In genomic region chr14:76958975-76959710, GRCh38 we compare ENCODE assay signal across 8 cellular contexts.
A peak's percentile ranks its signal among the peaks of the same experiment; 100 is the strongest.
DNase-seq lines count a peak whose midpoint lies in the region; ATAC-seq, FAIRE-seq and TF ChIP-seq lines count a peak whose summit lies in the region.

No MANE protein-coding gene starts in this region.

- H3K4me3 ChIP-seq in BJ (ENCODE audit: low read depth, low read length) (no peak overlapping the region), spleen (no peak overlapping the region)

- 72 to 83% (median 82%) methylated on average over 7 to 8 of the region's 8 CpGs for WGBS in spleen, 5 donors

- peaks cover 46 to 100% (median 77%) of the 10 kb centered on the region in 6 donors for H3K4me1 ChIP-seq in spleen

- intact Hi-C loops in spleen (cut with DNase I; ENCODE audit: low total_unique reads): loop anchor here (5.0 kb wide), 1 partner anchor 68 kb away; the partner anchor contains the start of gene IRF2BPL

- H3K9me3 ChIP-seq in spleen: no peaks in the 10 kb centered on the region

- H3K36me3 ChIP-seq in BJ (ENCODE audit: control insufficient read depth, insufficient read depth, low read length) (no peaks in the 10 kb centered on the region), spleen (no peaks in the 10 kb centered on the region)

- POLR2A ChIA-PET in BJ (lab: Charles Lee): interaction anchor here (0.6 kb wide), 1 partner anchor 60 kb away, joined by 5 read pairs; no protein-coding TSS in a partner anchor

- H3K27ac ChIP-seq in epithelial cell of prostate (peak overlapping the region; percentile 96), spleen (peak overlapping the region in 6 of 8 donors; percentile 38 to 99 (median 68))

- no peak for ATAC-seq in GM21367 (IDR thresholded peaks at IDR 0.05; ENCODE audit: unreplicated experiment)
- no peak for ATAC-seq in HG03045 (IDR thresholded peaks at IDR 0.05; ENCODE audit: unreplicated experiment)

- CTCF ChIA-PET in BJ (lab: Yijun Ruan, JAX): interaction anchor here (0.6 to 3.7 kb wide), 3 partner anchors 46 to 83 kb away, joined by 3 to 11 read pairs (median 3); no protein-coding TSS in a partner anchor

- peak; percentile 66 for FAIRE-seq in GM19239 (lab: Jason Lieb, UNC)

- no peak for TF ChIP-seq CTCF in BJ (IDR thresholded peaks at IDR 0.05; ENCODE audit: insufficient read depth, low read depth, low read length)
- TF ChIP-seq CTCF in spleen (IDR thresholded peaks at IDR 0.05 in 8 of 11, conservative IDR thresholded peaks at IDR 0.05 in 3 of 11): no peak

- H3K27me3 ChIP-seq in BJ (ENCODE audit: control insufficient read depth, insufficient read depth, low read length): no peaks in the 10 kb centered on the region
- no peaks in the 10 kb centered on the region for H3K27me3 ChIP-seq in spleen (replicated peaks in 1 of 7)

- no peak for TF ChIP-seq POLR2A in spleen (IDR thresholded peaks at IDR 0.05)

- DNase-seq in BJ (ENCODE audit: low read depth) (peak; percentile 44), GM19239 (ENCODE audit: insufficient read length, low spot score) (no peak), MV-4-11 (lab: John Stamatoyannopoulos, UW) (peak; percentile 14), epithelial cell of prostate (ENCODE audit: low read depth, low spot score) (peak; percentile 73), spleen (no peak), NCI-H1048 (lab: John Stamatoyannopoulos, UW) (no peak)

Comparison
In these comparisons a context has a peak if more than half of its experiments do, and no peak if none do; other contexts are left out.
1. DNase-seq: peak in BJ (single experiment), MV-4-11 (single experiment) and epithelial cell of prostate (single experiment); none in GM19239 (single experiment), spleen (single experiment) and NCI-H1048 (single experiment).